18 cellular contexts compared by ENCODE assay signal in the genomic region with DNA sequence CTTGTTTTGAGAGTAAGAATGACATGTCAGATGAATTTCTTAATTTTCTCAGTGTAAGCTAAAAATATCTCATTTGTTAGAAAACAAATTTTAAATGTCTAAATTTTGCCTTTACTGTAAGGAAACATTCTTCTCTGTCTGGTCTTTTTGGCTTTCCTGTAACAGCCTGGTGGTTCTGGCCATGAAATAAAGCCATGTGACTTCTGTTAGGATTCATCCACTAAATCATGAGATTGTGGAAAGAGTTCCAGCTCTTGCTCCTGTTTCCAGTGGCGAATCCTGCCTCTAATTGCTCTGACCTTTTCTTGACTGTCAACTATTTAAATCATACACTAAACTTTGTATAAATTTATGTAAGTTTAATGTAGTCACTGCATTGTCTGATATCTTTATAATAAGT.
"Had no signal": no experiment of that assay in that cellular context is flagged by ENCODE, and none has a peak within 500 bp of the region (broad histone marks: within the 10 kb centered on the region; RNA-seq: fewer than 3 reads in every experiment).

No MANE protein-coding gene starts in this region.

- H3K4me3 Mint-ChIP-seq: effector memory CD8-positive, alpha-beta T cell; immature natural killer cell; neural progenitor cell; stimulated activated memory B cell treated with anti-CD40 and anti-IgM and Interleukin-4, amounts not matched to agents 10 μg/mL and 1 μg/mL and 100 μg/mL, for 72 hours had no signal

- ATAC-seq: activated CD4-positive, CD25-positive, alpha-beta regulatory T cell treated with anti-CD3 and anti-CD28 coated beads, Interleukin-2, amount 50 U/mL, for 24 hours; effector memory CD8-positive, alpha-beta T cell; SK-N-SH treated with all-trans-retinoic acid at 6 μM for 48 hours; stimulated activated memory B cell treated with anti-CD40 and anti-IgM and Interleukin-4, amounts not matched to agents 10 μg/mL and 1 μg/mL and 100 μg/mL, for 72 hours had no signal

- H3K36me3 ChIP-seq: ascending aorta, neural progenitor cell, sigmoid colon, transverse colon had no signal

- DNase-seq: activated CD4-positive, alpha-beta T cell treated with anti-CD3 and anti-CD28 coated beads, Interleukin-2, amount 50 U/mL, for 1 hour; activated naive CD4-positive, alpha-beta T cell; dermis blood vessel endothelial cell; effector memory CD8-positive, alpha-beta T cell; head of caudate nucleus; immature natural killer cell; sigmoid colon; T-helper 1 cell; T1000; transverse colon had no signal

- H3K4me1 Mint-ChIP-seq: immature natural killer cell; stimulated activated memory B cell treated with anti-CD40 and anti-IgM and Interleukin-4, amounts not matched to agents 10 μg/mL and 1 μg/mL and 100 μg/mL, for 72 hours had no signal

- FAIRE-seq: bronchial epithelial cell had no signal

- H3K27me3 Mint-ChIP-seq: stimulated activated memory B cell treated with anti-CD40 and anti-IgM and Interleukin-4, amounts not matched to agents 10 μg/mL and 1 μg/mL and 100 μg/mL, for 72 hours had no signal

- H3K9ac ChIP-seq: neural progenitor cell, parathyroid adenoma had no signal

- H3K4me3 ChIP-seq: ascending aorta, neural progenitor cell, sigmoid colon, transverse colon had no signal

- H3K79me2 ChIP-seq: parathyroid adenoma had no signal

- H3K4me2 ChIP-seq: neural progenitor cell had no signal

- H3K36me3 Mint-ChIP-seq: immature natural killer cell; stimulated activated memory B cell treated with anti-CD40 and anti-IgM and Interleukin-4, amounts not matched to agents 10 μg/mL and 1 μg/mL and 100 μg/mL, for 72 hours had no signal

- H3K9me3 Mint-ChIP-seq: stimulated activated memory B cell treated with anti-CD40 and anti-IgM and Interleukin-4, amounts not matched to agents 10 μg/mL and 1 μg/mL and 100 μg/mL, for 72 hours had no signal

- H3K27ac ChIP-seq: epithelial cell of prostate, neural progenitor cell, parathyroid adenoma had no signal

- H3K4me1 ChIP-seq: parathyroid adenoma, transverse colon had no signal

- H3K27ac Mint-ChIP-seq: effector memory CD8-positive, alpha-beta T cell; immature natural killer cell; neural progenitor cell; stimulated activated memory B cell treated with anti-CD40 and anti-IgM and Interleukin-4, amounts not matched to agents 10 μg/mL and 1 μg/mL and 100 μg/mL, for 72 hours had no signal

- H3K9me3 ChIP-seq: ascending aorta, sigmoid colon, transverse colon had no signal

- H3K27me3 ChIP-seq: ascending aorta, neural progenitor cell, sigmoid colon, transverse colon had no signal

- H2AFZ ChIP-seq: neural progenitor cell, parathyroid adenoma had no signal
